ENCODE assay signal across 3 cellular contexts in genomic region chr4:126993351-126993750, GRCh38.
TF ChIP-seq lines count a peak whose summit lies in the region.

No MANE protein-coding gene starts in this region.

TF ChIP-seq in HepG2, 621 proteins besides CTCF, POLR2A, EP300 and RAD21:
- TF ChIP-seq ZMAT3 (CRISPR knock-in tag; conservative IDR thresholded peaks at IDR 0.05) (no peak), ZNF441 (CRISPR knock-in tag; IDR thresholded peaks at IDR 0.05; ENCODE audit: borderline replicate concordance) (no peak), MAFK (conservative IDR thresholded peaks at IDR 0.05 in 1 of 2, IDR thresholded peaks at IDR 0.05 in 1 of 2; ENCODE audit: low read length in 2 of 2) (peak; percentile 47 to 66; a peak in 3 of 4 replicates), MAFF (IDR thresholded peaks at IDR 0.05; ENCODE audit: low read depth, low read length) (peak; percentile 33; the same call in 1 of the 2 replicates)

TF ChIP-seq in IMR-90, 13 proteins besides CTCF, POLR2A, EP300 and RAD21:
- no peak for TF ChIP-seq RFX5 (IDR thresholded peaks at IDR 0.05; ENCODE audit: low read depth, low read length)
- peak; percentile 24; the same call in 1 of the 2 replicates for TF ChIP-seq MAFK (IDR thresholded peaks at IDR 0.05; ENCODE audit: low read depth, low read length)

TF ChIP-seq in K562, 482 proteins besides CTCF, POLR2A, EP300 and RAD21:
- TF ChIP-seq, protein P1, sequence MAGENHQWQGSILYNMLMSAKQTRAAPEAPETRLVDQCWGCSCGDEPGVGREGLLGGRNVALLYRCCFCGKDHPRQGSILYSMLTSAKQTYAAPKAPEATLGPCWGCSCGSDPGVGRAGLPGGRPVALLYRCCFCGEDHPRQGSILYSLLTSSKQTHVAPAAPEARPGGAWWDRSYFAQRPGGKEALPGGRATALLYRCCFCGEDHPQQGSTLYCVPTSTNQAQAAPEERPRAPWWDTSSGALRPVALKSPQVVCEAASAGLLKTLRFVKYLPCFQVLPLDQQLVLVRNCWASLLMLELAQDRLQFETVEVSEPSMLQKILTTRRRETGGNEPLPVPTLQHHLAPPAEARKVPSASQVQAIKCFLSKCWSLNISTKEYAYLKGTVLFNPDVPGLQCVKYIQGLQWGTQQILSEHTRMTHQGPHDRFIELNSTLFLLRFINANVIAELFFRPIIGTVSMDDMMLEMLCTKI (IDR thresholded peaks at IDR 0.05; ENCODE audit: partially characterized antibody), result no peak
- no peak for TF ChIP-seq ZFP1 (CRISPR knock-in tag; IDR thresholded peaks at IDR 0.05)
- TF ChIP-seq, protein P2, sequence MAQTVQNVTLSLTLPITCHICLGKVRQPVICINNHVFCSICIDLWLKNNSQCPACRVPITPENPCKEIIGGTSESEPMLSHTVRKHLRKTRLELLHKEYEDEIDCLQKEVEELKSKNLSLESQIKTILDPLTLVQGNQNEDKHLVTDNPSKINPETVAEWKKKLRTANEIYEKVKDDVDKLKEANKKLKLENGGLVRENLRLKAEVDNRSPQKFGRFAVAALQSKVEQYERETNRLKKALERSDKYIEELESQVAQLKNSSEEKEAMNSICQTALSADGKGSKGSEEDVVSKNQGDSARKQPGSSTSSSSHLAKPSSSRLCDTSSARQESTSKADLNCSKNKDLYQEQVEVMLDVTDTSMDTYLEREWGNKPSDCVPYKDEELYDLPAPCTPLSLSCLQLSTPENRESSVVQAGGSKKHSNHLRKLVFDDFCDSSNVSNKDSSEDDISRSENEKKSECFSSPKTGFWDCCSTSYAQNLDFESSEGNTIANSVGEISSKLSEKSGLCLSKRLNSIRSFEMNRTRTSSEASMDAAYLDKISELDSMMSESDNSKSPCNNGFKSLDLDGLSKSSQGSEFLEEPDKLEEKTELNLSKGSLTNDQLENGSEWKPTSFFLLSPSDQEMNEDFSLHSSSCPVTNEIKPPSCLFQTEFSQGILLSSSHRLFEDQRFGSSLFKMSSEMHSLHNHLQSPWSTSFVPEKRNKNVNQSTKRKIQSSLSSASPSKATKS (CRISPR knock-in tag; IDR thresholded peaks at IDR 0.05), result no peak
- TF ChIP-seq HNRNPK (IDR thresholded peaks at IDR 0.05; ENCODE audit: low read depth, low read length, poor library complexity, severe bottlenecking), result no peak
- TF ChIP-seq C11orf30 (IDR thresholded peaks at IDR 0.05; ENCODE audit: low read depth), result peak; percentile 16; the same call in 1 of the 2 replicates
- TF ChIP-seq ZFP91 (CRISPR knock-in tag; IDR thresholded peaks at IDR 0.05), result no peak
- TF ChIP-seq, protein P3, sequence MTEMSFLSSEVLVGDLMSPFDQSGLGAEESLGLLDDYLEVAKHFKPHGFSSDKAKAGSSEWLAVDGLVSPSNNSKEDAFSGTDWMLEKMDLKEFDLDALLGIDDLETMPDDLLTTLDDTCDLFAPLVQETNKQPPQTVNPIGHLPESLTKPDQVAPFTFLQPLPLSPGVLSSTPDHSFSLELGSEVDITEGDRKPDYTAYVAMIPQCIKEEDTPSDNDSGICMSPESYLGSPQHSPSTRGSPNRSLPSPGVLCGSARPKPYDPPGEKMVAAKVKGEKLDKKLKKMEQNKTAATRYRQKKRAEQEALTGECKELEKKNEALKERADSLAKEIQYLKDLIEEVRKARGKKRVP (CRISPR knock-in tag; IDR thresholded peaks at IDR 0.05), result no peak
- no peak for TF ChIP-seq ZBTB11 (CRISPR knock-in tag; IDR thresholded peaks at IDR 0.05)
- peak; percentile 23; the same call in 1 of the 2 replicates for TF ChIP-seq MAFF (IDR thresholded peaks at IDR 0.05; ENCODE audit: low read length)
- peak; percentile 68 for TF ChIP-seq ZNF316 (IDR thresholded peaks at IDR 0.05)
- TF ChIP-seq ZNF174 (CRISPR knock-in tag; IDR thresholded peaks at IDR 0.05), result no peak
- no peak for TF ChIP-seq ZNF644 (tag; IDR thresholded peaks at IDR 0.05; ENCODE audit: low read depth)
- TF ChIP-seq, protein P4, sequence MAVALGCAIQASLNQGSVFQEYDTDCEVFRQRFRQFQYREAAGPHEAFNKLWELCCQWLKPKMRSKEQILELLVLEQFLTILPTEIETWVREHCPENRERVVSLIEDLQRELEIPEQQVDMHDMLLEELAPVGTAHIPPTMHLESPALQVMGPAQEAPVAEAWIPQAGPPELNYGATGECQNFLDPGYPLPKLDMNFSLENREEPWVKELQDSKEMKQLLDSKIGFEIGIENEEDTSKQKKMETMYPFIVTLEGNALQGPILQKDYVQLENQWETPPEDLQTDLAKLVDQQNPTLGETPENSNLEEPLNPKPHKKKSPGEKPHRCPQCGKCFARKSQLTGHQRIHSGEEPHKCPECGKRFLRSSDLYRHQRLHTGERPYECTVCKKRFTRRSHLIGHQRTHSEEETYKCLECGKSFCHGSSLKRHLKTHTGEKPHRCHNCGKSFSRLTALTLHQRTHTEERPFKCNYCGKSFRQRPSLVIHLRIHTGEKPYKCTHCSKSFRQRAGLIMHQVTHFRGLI (CRISPR knock-in tag; IDR thresholded peaks at IDR 0.05), result no peak
- no peak for TF ChIP-seq ZNF143 (CRISPR knock-in tag; IDR thresholded peaks at IDR 0.05)
- no peak for TF ChIP-seq NFATC3 (IDR thresholded peaks at IDR 0.05)
- no peak for TF ChIP-seq XRCC4 (IDR thresholded peaks at IDR 0.05; ENCODE audit: extremely low read depth, insufficient read depth, insufficient read length)
- no peak for TF ChIP-seq IRF9 (tag; IDR thresholded peaks at IDR 0.05)
- TF ChIP-seq ZNF583 (CRISPR knock-in tag; IDR thresholded peaks at IDR 0.05), result no peak
